13 cellular contexts compared by ENCODE assay signal in genomic region chr2:33298233-33298632, GRCh38.
DNase-seq lines count a peak whose midpoint lies in the region; ATAC-seq and TF ChIP-seq lines count a peak whose summit lies in the region.
"Had no signal": no experiment of that assay in that cellular context is flagged by ENCODE, and none has a peak within 500 bp of the region (broad histone marks: within the 10 kb centered on the region; RNA-seq: fewer than 3 reads in every experiment).

No MANE protein-coding gene starts in this region.

- TF ChIP-seq CTCF in body of pancreas (IDR thresholded peaks at IDR 0.05): no peak
- TF ChIP-seq CTCF in tibial artery (IDR thresholded peaks at IDR 0.05): no peak

- WGBS in body of pancreas, 2 donors: 88 to 89% methylated on average over 3 of the region's 3 CpGs

- H3K4me1 ChIP-seq in body of pancreas: no peaks in the 10 kb centered on the region
- peaks cover 0 to 72% (median 9%) of the 10 kb centered on the region in 4 donors for H3K4me1 ChIP-seq in tibial artery
- H3K4me1 ChIP-seq: Caco-2 had no signal

- intact Hi-C loops in body of pancreas (cut with DNase I) (no loop called here), tibial artery (cut with DNase I; ENCODE audit: low total_unique reads) (no loop called here)

- no peak for TF ChIP-seq POLR2A in body of pancreas (IDR thresholded peaks at IDR 0.05)

- H3K9me3 ChIP-seq in body of pancreas (no peaks in the 10 kb centered on the region), tibial artery (no peaks in the 10 kb centered on the region)
- H3K9me3 ChIP-seq: Caco-2 had no signal

- ATAC-seq in body of pancreas: peak; percentile 45
- ATAC-seq: esophagus mucosa had no signal

- DNase-seq in HT1080 (ENCODE audit: low read depth) (peak; percentile 22), body of pancreas (no peak), hepatic stellate cell (ENCODE audit: low spot score) (peak; percentile 24), tibial artery (no peak), SW480 (ENCODE audit: low spot score) (no peak)
- DNase-seq in activated effector memory CD4-positive, alpha-beta T cell treated with Interleukin-2 at 50 U/mL for 16 hours: no peak
- DNase-seq in stimulated activated CD4-positive, alpha-beta T cell treated with anti-CD3 and anti-CD28 coated beads, Interleukin-4, amount 100 ng/mL, for 1 hour: no peak
- DNase-seq: activated CD4-positive, alpha-beta T cell treated with anti-CD3 and anti-CD28 coated beads for 48 hours; Caco-2; central memory CD4-positive, alpha-beta T cell; NCI-H1092 treated with DMSO at 0.1 percent for 48 hours; NCI-H345 had no signal

- H3K27me3 ChIP-seq in body of pancreas (no peaks in the 10 kb centered on the region), tibial artery (no peaks in the 10 kb centered on the region)

- no peak overlapping the region for H3K4me3 ChIP-seq in body of pancreas
- no peak overlapping the region for H3K4me3 ChIP-seq in tibial artery

- no peak overlapping the region for H3K27ac ChIP-seq in body of pancreas
- H3K27ac ChIP-seq in tibial artery: peak overlapping the region; percentile 86 to 89

- H3K36me3 ChIP-seq in body of pancreas (replicated peaks in 1 of 2; ENCODE audit: insufficient read depth in 1 of 2, low read depth in 2 of 2) (no peaks in the 10 kb centered on the region), tibial artery (peaks cover 21 to 38% (median 28%) of the 10 kb centered on the region in 3 donors)

Comparison
In these comparisons a context has a peak if more than half of its experiments do, and no peak if none do; other contexts are left out.
1. DNase-seq: peak in HT1080 (single experiment) and hepatic stellate cell (single experiment); none in body of pancreas (0 of 4), tibial artery (0 of 2), activated effector memory CD4-positive, alpha-beta T cell treated with Interleukin-2 at 50 U/mL for 16 hours (single experiment), stimulated activated CD4-positive, alpha-beta T cell treated with anti-CD3 and anti-CD28 coated beads, Interleukin-4, amount 100 ng/mL, for 1 hour (single experiment) and SW480 (single experiment).
2. H3K27ac ChIP-seq: peak in tibial artery (2 of 2); none in body of pancreas (0 of 4).